1 cellular context compared by ENCODE assay signal in the genomic region with DNA sequence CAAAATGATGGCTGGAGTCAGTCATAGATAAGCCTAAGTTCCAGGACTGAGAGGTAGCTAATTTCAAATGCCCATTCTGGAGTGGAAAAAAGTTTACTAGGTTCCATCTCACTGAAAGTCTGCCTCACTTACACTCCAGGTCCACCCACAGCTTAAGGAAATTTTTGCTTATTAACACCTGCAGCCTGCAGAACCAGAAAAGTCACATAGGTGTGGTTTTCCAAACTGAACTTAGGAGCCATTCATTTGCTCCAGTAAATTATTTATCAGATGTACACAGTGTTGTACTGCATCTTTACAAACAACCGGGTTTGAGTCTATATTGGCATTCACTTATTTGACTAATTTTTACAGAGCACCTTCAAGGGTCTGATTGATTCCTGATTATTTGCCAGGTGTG.
TF ChIP-seq lines count a peak whose summit lies in the region.

No MANE protein-coding gene starts in this region.

TF ChIP-seq in SK-N-SH, 30 proteins besides CTCF, POLR2A, EP300 and RAD21 (continued from another document):
- TF ChIP-seq MEF2A (IDR thresholded peaks at IDR 0.05; ENCODE audit: borderline replicate concordance, low read depth), result no peak
- no peak for TF ChIP-seq PBX3 (IDR thresholded peaks at IDR 0.05)
- no peak for TF ChIP-seq JUND (IDR thresholded peaks at IDR 0.05)
